ENCODE assay signal across 18 cellular contexts in the genomic region with DNA sequence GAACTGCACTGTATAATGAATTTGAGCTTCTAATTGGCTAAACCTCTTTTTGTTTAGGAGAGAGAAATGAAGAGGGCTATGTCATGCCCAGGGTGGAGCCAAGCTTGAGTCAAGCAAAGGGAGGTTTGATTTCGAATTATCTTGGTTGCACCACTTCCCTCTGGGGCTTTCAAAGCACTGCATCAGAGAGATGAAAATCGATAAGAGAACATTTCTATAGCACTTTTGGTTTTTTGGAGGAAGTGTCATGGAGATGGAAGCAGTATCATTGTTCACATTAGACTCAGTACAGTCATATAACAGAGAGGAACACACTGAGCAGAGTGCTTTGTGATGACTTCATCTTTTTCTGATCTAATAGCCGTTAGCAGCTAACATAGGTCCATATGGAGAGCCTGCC.
DNase-seq lines count a peak whose midpoint lies in the region; ATAC-seq and TF ChIP-seq lines count a peak whose summit lies in the region.
"Had no signal": no experiment of that assay in that cellular context is flagged by ENCODE, and none has a peak within 500 bp of the region (broad histone marks: within the 10 kb centered on the region; RNA-seq: fewer than 3 reads in every experiment).

No MANE protein-coding gene starts in this region.

- intact Hi-C loops in activated CD4-positive, alpha-beta T cell treated with anti-CD3 and anti-CD28 coated beads for 36 hours (cut with DNase I, micrococcal nuclease): no loop called here

- H3K4me3 Mint-ChIP-seq in activated CD4-positive, alpha-beta T cell treated with anti-CD3 and anti-CD28 coated beads for 36 hours: no peak overlapping the region
- H3K4me3 Mint-ChIP-seq in central memory CD8-positive, alpha-beta T cell: no peak overlapping the region
- H3K4me3 Mint-ChIP-seq in effector memory CD8-positive, alpha-beta T cell: no peak overlapping the region
- H3K4me3 Mint-ChIP-seq: type B pancreatic cell had no signal

- no peaks in the 10 kb centered on the region for H3K27me3 Mint-ChIP-seq in activated CD4-positive, alpha-beta T cell treated with anti-CD3 and anti-CD28 coated beads for 36 hours
- no peaks in the 10 kb centered on the region for H3K27me3 Mint-ChIP-seq in central memory CD8-positive, alpha-beta T cell
- H3K27me3 Mint-ChIP-seq in effector memory CD8-positive, alpha-beta T cell: no peaks in the 10 kb centered on the region
- H3K27me3 Mint-ChIP-seq: type B pancreatic cell had no signal

- no peak overlapping the region for H3K27ac Mint-ChIP-seq in activated CD4-positive, alpha-beta T cell treated with anti-CD3 and anti-CD28 coated beads for 36 hours
- H3K27ac Mint-ChIP-seq in central memory CD8-positive, alpha-beta T cell (ENCODE audit: low read depth): no peak overlapping the region
- H3K27ac Mint-ChIP-seq in effector memory CD8-positive, alpha-beta T cell: no peak overlapping the region
- H3K27ac Mint-ChIP-seq: type B pancreatic cell had no signal

- peak; percentile 55 for ATAC-seq in activated CD4-positive, alpha-beta T cell treated with anti-CD3 and anti-CD28 coated beads for 36 hours
- ATAC-seq in central memory CD8-positive, alpha-beta T cell (replicated peaks; ENCODE audit: extremely low read depth, poor library complexity, severe bottlenecking): peak; percentile 28
- ATAC-seq in effector memory CD8-positive, alpha-beta T cell (replicated peaks): no peak
- no peak for ATAC-seq in SK-N-SH treated with all-trans-retinoic acid at 6 μM for 48 hours

- POLR2A ChIA-PET in activated CD4-positive, alpha-beta T cell treated with anti-CD3 and anti-CD28 coated beads for 36 hours (lab: Charles Lee): no interaction called here

- peaks cover 6% of the 10 kb centered on the region for H3K4me1 Mint-ChIP-seq in activated CD4-positive, alpha-beta T cell treated with anti-CD3 and anti-CD28 coated beads for 36 hours
- no peaks in the 10 kb centered on the region for H3K4me1 Mint-ChIP-seq in central memory CD8-positive, alpha-beta T cell
- no peaks in the 10 kb centered on the region for H3K4me1 Mint-ChIP-seq in effector memory CD8-positive, alpha-beta T cell (ENCODE audit: low read depth in 2 of 2)

- H3K9me3 Mint-ChIP-seq in activated CD4-positive, alpha-beta T cell treated with anti-CD3 and anti-CD28 coated beads for 36 hours (ENCODE audit: low read depth): no peaks in the 10 kb centered on the region
- H3K9me3 Mint-ChIP-seq in central memory CD8-positive, alpha-beta T cell: no peaks in the 10 kb centered on the region
- H3K9me3 Mint-ChIP-seq in effector memory CD8-positive, alpha-beta T cell: no peaks in the 10 kb centered on the region

- DNase-seq in activated CD4-positive, alpha-beta T cell treated with anti-CD3 and anti-CD28 coated beads for 36 hours: no peak
- DNase-seq in activated CD4-positive, alpha-beta T cell treated with anti-CD3 and anti-CD28 coated beads, Interleukin-2, amount 50 U/mL, for 48 hours: no peak
- DNase-seq in Jurkat, Clone E6-1 (ENCODE audit: low read depth, low spot score): peak; percentile 90
- peak; percentile 70 for DNase-seq in OCI-M1 (lab: John Stamatoyannopoulos, UW)
- DNase-seq in central memory CD8-positive, alpha-beta T cell (ENCODE audit: low spot score in 2 of 2): no peak
- DNase-seq in effector memory CD8-positive, alpha-beta T cell: no peak
- no peak for DNase-seq in kidney tubule cell (ENCODE audit: low spot score)
- DNase-seq: ACHN; activated naive CD4-positive, alpha-beta T cell; DMS79; NCI-H1930; NCI-H526 treated with DMSO at 0.1 percent for 48 hours; posterior cingulate gyrus; stimulated activated CD4-positive, alpha-beta T cell treated with anti-CD3 and anti-CD28 coated beads, Interleukin-1b, Interleukin-23, amount 100 ng/mL, for 48 hours; stomach had no signal

- no peak overlapping the region for H3K4me3 ChIP-seq in Jurkat, Clone E6-1 (ENCODE audit: low read length)
- H3K4me3 ChIP-seq: hepatocyte, stomach had no signal

- no peaks in the 10 kb centered on the region for H3K36me3 Mint-ChIP-seq in activated CD4-positive, alpha-beta T cell treated with anti-CD3 and anti-CD28 coated beads for 36 hours (ENCODE audit: low read depth)
- no peaks in the 10 kb centered on the region for H3K36me3 Mint-ChIP-seq in central memory CD8-positive, alpha-beta T cell (ENCODE audit: insufficient read depth)
- H3K36me3 Mint-ChIP-seq in effector memory CD8-positive, alpha-beta T cell (ENCODE audit: insufficient read depth): no peaks in the 10 kb centered on the region

- CTCF ChIA-PET in activated CD4-positive, alpha-beta T cell treated with anti-CD3 and anti-CD28 coated beads for 36 hours (lab: Charles Lee): no interaction called here

TF ChIP-seq in SK-N-SH treated with all-trans-retinoic acid at 6 μM for 48 hours, 23 proteins besides CTCF, POLR2A, EP300 and RAD21:
- TF ChIP-seq ARNTL (CRISPR knock-in tag; IDR thresholded peaks at IDR 0.05; ENCODE audit: borderline replicate concordance, low read depth) (no peak), RARB (CRISPR knock-in tag; IDR thresholded peaks at IDR 0.05) (no peak), OSR1 (CRISPR knock-in tag; IDR thresholded peaks at IDR 0.05) (no peak), ZNF565 (CRISPR knock-in tag; conservative IDR thresholded peaks at IDR 0.05; ENCODE audit: low read depth) (no peak), ZNF70 (CRISPR knock-in tag; IDR thresholded peaks at IDR 0.05) (no peak)

Comparison
In these comparisons a context has a peak if more than half of its experiments do, and no peak if none do; other contexts are left out.
1. ATAC-seq: peak in activated CD4-positive, alpha-beta T cell treated with anti-CD3 and anti-CD28 coated beads for 36 hours (single experiment) and central memory CD8-positive, alpha-beta T cell (single experiment); none in effector memory CD8-positive, alpha-beta T cell (single experiment) and SK-N-SH treated with all-trans-retinoic acid at 6 μM for 48 hours (single experiment).
2. DNase-seq: peak in Jurkat, Clone E6-1 (single experiment) and OCI-M1 (single experiment); none in activated CD4-positive, alpha-beta T cell treated with anti-CD3 and anti-CD28 coated beads for 36 hours (single experiment), activated CD4-positive, alpha-beta T cell treated with anti-CD3 and anti-CD28 coated beads, Interleukin-2, amount 50 U/mL, for 48 hours (0 of 2), central memory CD8-positive, alpha-beta T cell (0 of 2), effector memory CD8-positive, alpha-beta T cell (0 of 3) and kidney tubule cell (single experiment).